In the genomic region with DNA sequence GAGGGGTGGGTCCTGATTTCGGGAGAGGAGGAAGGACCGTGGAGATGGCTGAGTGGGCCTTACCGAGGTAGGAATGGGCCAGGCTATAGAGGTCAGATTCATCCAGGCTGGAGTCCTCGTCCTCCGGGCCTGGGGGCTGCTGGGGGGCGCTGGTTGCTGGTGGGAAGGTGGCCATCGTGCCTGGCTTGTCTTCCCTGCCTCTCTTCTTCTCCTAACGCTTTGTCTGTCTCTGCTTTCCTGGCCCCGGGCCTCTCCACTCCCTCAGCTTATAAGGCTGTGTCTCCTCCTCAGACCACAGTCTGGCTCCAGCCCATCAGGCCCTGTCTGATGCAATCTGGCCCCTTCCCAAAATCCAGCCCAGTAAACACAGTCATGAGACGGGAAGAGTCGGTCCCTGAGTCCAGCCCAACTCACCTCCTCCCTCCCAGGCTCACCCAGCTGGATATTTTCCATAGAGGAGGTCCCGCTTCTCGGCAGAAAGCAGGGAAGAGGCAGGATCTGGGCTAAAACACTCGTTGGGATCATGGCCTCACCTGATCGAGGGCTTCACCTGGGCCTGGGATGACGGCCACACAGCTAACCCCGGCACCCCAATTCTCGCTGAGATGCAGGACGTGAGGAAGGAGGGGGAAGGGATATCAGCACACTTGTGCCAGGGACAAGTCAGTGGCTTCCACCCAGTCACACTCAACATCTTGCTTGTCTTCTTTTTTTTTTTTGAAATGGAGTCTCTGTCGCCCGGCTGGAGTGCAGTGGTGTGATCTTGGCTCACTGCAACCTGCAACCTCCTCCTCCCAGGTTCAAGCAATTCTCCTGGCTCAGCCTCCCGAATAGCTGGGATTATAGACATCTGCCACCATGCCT, we compare ENCODE assay signal across 9 cellular contexts. TPM values are rescaled to one million over a fixed set of nuclear protein-coding genes. Genes with fewer than 3 reads are reported as not detected.
DNase-seq lines count a peak whose midpoint lies in the region; ATAC-seq and TF ChIP-seq lines count a peak whose summit lies in the region.
"Had no signal": no experiment of that assay in that cellular context is flagged by ENCODE, and none has a peak within 500 bp of the region (broad histone marks: within the 10 kb centered on the region; RNA-seq: fewer than 3 reads in every experiment).

A gene with protein sequence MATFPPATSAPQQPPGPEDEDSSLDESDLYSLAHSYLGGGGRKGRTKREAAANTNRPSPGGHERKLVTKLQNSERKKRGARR (minus strand): TSS at position 242 of the 864 bp plus-strand sequence. CDS start 67 bp downstream, at position 175.

- H3K27me3 Mint-ChIP-seq in activated T-helper 2 cell treated with anti-CD3 and anti-CD28 coated beads, Interferon-gamma antibody, Interleukin-2, Interleukin-4, amounts not matched to agents 10 μg/mL and 5 μg/mL and 100 μg/mL, durations not matched to agents 14 hours and 24 hours and 36 hours (ENCODE audit: low read depth) = no peaks in the 10 kb centered on the region

- no peaks in the 10 kb centered on the region for H3K9me3 ChIP-seq in right cardiac atrium (ENCODE audit: control insufficient read depth, low read length)
- H3K9me3 ChIP-seq in gastrocnemius medialis = no peaks in the 10 kb centered on the region
- H3K9me3 ChIP-seq: neutrophil had no signal

- H3K36me3 ChIP-seq in gastrocnemius medialis = peaks cover 0 to 10% of the 10 kb centered on the region in 2 donors
- H3K36me3 ChIP-seq: neutrophil had no signal

- H3K4me1 Mint-ChIP-seq in activated T-helper 2 cell treated with anti-CD3 and anti-CD28 coated beads, Interferon-gamma antibody, Interleukin-2, Interleukin-4, amounts not matched to agents 10 μg/mL and 5 μg/mL and 100 μg/mL, durations not matched to agents 14 hours and 24 hours and 36 hours (ENCODE audit: low read depth) = peaks cover 17% of the 10 kb centered on the region

- peak; percentile 97 for DNase-seq in H4 (ENCODE audit: low spot score)
- peak in 52 of 58 donors; percentile 3 to 83 (median 39) for DNase-seq in anterior cingulate cortex (lab: John Stamatoyannopoulos, UW)
- DNase-seq in right cardiac atrium = peak; percentile 95 to 97 (median 96)
- peak; percentile 98 to 99 for DNase-seq in gastrocnemius medialis
- DNase-seq in activated T-helper 2 cell treated with anti-CD3 and anti-CD28 coated beads, Interferon-gamma antibody, Interleukin-2, Interleukin-4, amounts not matched to agents 10 μg/mL and 5 μg/mL and 100 μg/mL, durations not matched to agents 14 hours and 24 hours and 36 hours (ENCODE audit: low spot score) = no peak
- DNase-seq in activated CD4-positive, alpha-beta T cell treated with anti-CD3 and anti-CD28 coated beads, Interleukin-2, amount 50 U/mL, for 48 hours = no peak
- DNase-seq in NOMO-1 (lab: John Stamatoyannopoulos, UW; ENCODE audit: unreplicated experiment in 2 of 2) = no peak

- H3K4me3 ChIP-seq in right cardiac atrium (ENCODE audit: low read length) = peak within 1 kb of the TSS; percentile 53
- H3K4me3 ChIP-seq in gastrocnemius medialis = peak within 1 kb of the TSS; percentile 66 to 79 (median 68)

- H3K9me3 Mint-ChIP-seq in activated T-helper 2 cell treated with anti-CD3 and anti-CD28 coated beads, Interferon-gamma antibody, Interleukin-2, Interleukin-4, amounts not matched to agents 10 μg/mL and 5 μg/mL and 100 μg/mL, durations not matched to agents 14 hours and 24 hours and 36 hours = no peaks in the 10 kb centered on the region

- H3K4me3 Mint-ChIP-seq in activated T-helper 2 cell treated with anti-CD3 and anti-CD28 coated beads, Interferon-gamma antibody, Interleukin-2, Interleukin-4, amounts not matched to agents 10 μg/mL and 5 μg/mL and 100 μg/mL, durations not matched to agents 14 hours and 24 hours and 36 hours (ENCODE audit: low read depth) = no peak within 1 kb of the TSS

- intact Hi-C loops in right cardiac atrium (cut with DNase I) = no loop called here
- intact Hi-C loops in gastrocnemius medialis (cut with DNase I; ENCODE audit: low total_unique reads) = loop anchor here (2.0 to 10.0 kb wide), 5 partner anchors 336 to 1526 kb away; a partner anchor contains a TSS
- intact Hi-C loops in activated T-helper 2 cell treated with anti-CD3 and anti-CD28 coated beads, Interferon-gamma antibody, Interleukin-2, Interleukin-4, amounts not matched to agents 10 μg/mL and 5 μg/mL and 100 μg/mL, durations not matched to agents 14 hours and 24 hours and 36 hours (cut with micrococcal nuclease) = no loop called here

- in situ Hi-C loops in gastrocnemius medialis (cut with MboI; ENCODE audit: low sequenced_read_pairs in 4 of 4) = loop anchor here in 1 of 4 donors (25.0 kb wide), 1 partner anchor 298 kb away; a partner anchor contains a TSS

- no peak for TF ChIP-seq CTCF in gastrocnemius medialis (IDR thresholded peaks at IDR 0.05 in 4 of 5, conservative IDR thresholded peaks at IDR 0.05 in 1 of 5)

- H3K27me3 ChIP-seq in right cardiac atrium (ENCODE audit: control insufficient read depth, insufficient read depth) (no peaks in the 10 kb centered on the region), gastrocnemius medialis (no peaks in the 10 kb centered on the region)
- H3K27me3 ChIP-seq: neutrophil had no signal

- H3K36me3 Mint-ChIP-seq in activated T-helper 2 cell treated with anti-CD3 and anti-CD28 coated beads, Interferon-gamma antibody, Interleukin-2, Interleukin-4, amounts not matched to agents 10 μg/mL and 5 μg/mL and 100 μg/mL, durations not matched to agents 14 hours and 24 hours and 36 hours (ENCODE audit: low read depth) = no peaks in the 10 kb centered on the region

- ATAC-seq in right cardiac atrium (peak; percentile 98 to 99), gastrocnemius medialis (peak; percentile 84 to 85), GM21526 (IDR thresholded peaks at IDR 0.05; ENCODE audit: low FRiP score, unreplicated experiment) (no peak)

- no peak within 1 kb of the TSS for H3K27ac Mint-ChIP-seq in activated T-helper 2 cell treated with anti-CD3 and anti-CD28 coated beads, Interferon-gamma antibody, Interleukin-2, Interleukin-4, amounts not matched to agents 10 μg/mL and 5 μg/mL and 100 μg/mL, durations not matched to agents 14 hours and 24 hours and 36 hours

- H3K27ac ChIP-seq in right cardiac atrium (ENCODE audit: low read length) (peak within 1 kb of the TSS; percentile 96), gastrocnemius medialis (peak within 1 kb of the TSS; percentile 98 to 99 (median 99))
- H3K27ac ChIP-seq: neutrophil had no signal

- WGBS in right cardiac atrium = 13% methylated on average over 22 of the region's 22 CpGs

- H3K4me1 ChIP-seq in right cardiac atrium (ENCODE audit: control insufficient read depth, insufficient read depth, low read length) = peaks cover 14% of the 10 kb centered on the region
- peaks cover 22 to 35% of the 10 kb centered on the region in 2 donors for H3K4me1 ChIP-seq in gastrocnemius medialis

- peak; percentile 91 to 96 for TF ChIP-seq POLR2A in gastrocnemius medialis (IDR thresholded peaks at IDR 0.05)

RNA-seq across cellular contexts. Expression of the gene that starts here (rescaled TPM):
- 52.0 and 53.5 TPM in 2 replicates for total RNA-seq in H4 (2014; rRNA removed; shearing (Covaris generic))
- 10 to 100 TPM; 63.7 to 69.8 (median 66.3) TPM for total RNA-seq in right cardiac atrium
- polyA plus RNA-seq in right cardiac atrium = 106 TPM
- 10 to 100 TPM; 18.7 to 44.3 (median 22.6) TPM for total RNA-seq in gastrocnemius medialis
- not detected in 2 replicates for total RNA-seq in activated T-helper 2 cell treated with anti-CD3 and anti-CD28 coated beads, Interferon-gamma antibody, Interleukin-2, Interleukin-4, amounts not matched to agents 10 μg/mL and 5 μg/mL and 100 μg/mL, durations not matched to agents 14 hours and 24 hours and 36 hours

Comparison
In these comparisons a context has a peak if more than half of its experiments do, and no peak if none do; other contexts are left out.
1. RNA of the gene that starts here (total RNA-seq): 63.7 to 69.8 TPM in right cardiac atrium, 52.0 to 53.5 TPM in H4 and 18.7 to 44.3 TPM in gastrocnemius medialis; not detected in activated T-helper 2 cell treated with anti-CD3 and anti-CD28 coated beads, Interferon-gamma antibody, Interleukin-2, Interleukin-4, amounts not matched to agents 10 μg/mL and 5 μg/mL and 100 μg/mL, durations not matched to agents 14 hours and 24 hours and 36 hours; every median in the first group is over 10 times any median in the second.
2. DNase-seq: peak in H4 (single experiment), anterior cingulate cortex (52 of 58), right cardiac atrium (3 of 3) and gastrocnemius medialis (2 of 2); none in activated T-helper 2 cell treated with anti-CD3 and anti-CD28 coated beads, Interferon-gamma antibody, Interleukin-2, Interleukin-4, amounts not matched to agents 10 μg/mL and 5 μg/mL and 100 μg/mL, durations not matched to agents 14 hours and 24 hours and 36 hours (single experiment), activated CD4-positive, alpha-beta T cell treated with anti-CD3 and anti-CD28 coated beads, Interleukin-2, amount 50 U/mL, for 48 hours (0 of 2) and NOMO-1 (0 of 2).